In genomic region chr1:22408180-22408579, GRCh38 we compare ENCODE assay signal across 17 cellular contexts. TPM values are rescaled to one million over a fixed set of nuclear protein-coding genes. Genes with fewer than 3 reads are reported as not detected.
DNase-seq lines count a peak whose midpoint lies in the region; ATAC-seq, FAIRE-seq and TF ChIP-seq lines count a peak whose summit lies in the region.
"Had no signal": no experiment of that assay in that cellular context is flagged by ENCODE, and none has a peak within 500 bp of the region (broad histone marks: within the 10 kb centered on the region; RNA-seq: fewer than 3 reads in every experiment).

No MANE protein-coding gene starts in this region.

- peaks cover 43% of the 10 kb centered on the region for H3K27me3 ChIP-seq in IMR-90 (ENCODE audit: control insufficient read depth, insufficient read depth, low read length)
- H3K27me3 ChIP-seq in astrocyte (ENCODE audit: insufficient read depth, low read length): peaks cover 12% of the 10 kb centered on the region

- no peak overlapping the region for H4K8ac ChIP-seq in IMR-90 (ENCODE audit: low read depth in 2 of 2, low read length in 2 of 2)

- no peak overlapping the region for H2BK120ac ChIP-seq in IMR-90 (ENCODE audit: low read depth, low read length)

- no peak overlapping the region for H3K14ac ChIP-seq in IMR-90 (replicated peaks; ENCODE audit: low read depth, low read length)

- no peaks in the 10 kb centered on the region for H3K79me1 ChIP-seq in IMR-90 (ENCODE audit: low read depth in 1 of 2, low read length in 2 of 2)

- dilution Hi-C loops in IMR-90 (cut with HindIII; ENCODE audit: low sequenced_read_pairs, unreplicated experiment): no loop called here

- H2BK15ac ChIP-seq in IMR-90 (ENCODE audit: low read depth, low read length): no peak overlapping the region

- no peak overlapping the region for H2BK20ac ChIP-seq in IMR-90 (ENCODE audit: low read depth, low read length)

- H4K5ac ChIP-seq in IMR-90 (ENCODE audit: low read depth, low read length): no peak overlapping the region

- H3K36me3 Mint-ChIP-seq in astrocyte (ENCODE audit: low read depth, unreplicated experiment): no peaks in the 10 kb centered on the region
- no peaks in the 10 kb centered on the region for H3K36me3 Mint-ChIP-seq in nephron progenitor cell (ENCODE audit: low read depth)
- H3K36me3 Mint-ChIP-seq in activated T-helper 17 cell treated with anti-CD3 and anti-CD28 coated beads, Interleukin-2, amount 50 U/mL, for 72 hours (ENCODE audit: low read depth): no peaks in the 10 kb centered on the region

- no peak overlapping the region for H3K56ac ChIP-seq in IMR-90 (ENCODE audit: extremely low read depth, insufficient read depth, low read length)

- in situ Hi-C loops in IMR-90 (cut with MboI; ENCODE audit: low sequenced_read_pairs): no loop called here

- ATAC-seq in IMR-90 (ENCODE audit: low read depth): 0 out of 2 replicates have a peak, but pooled peaks have one; percentile 12
- no peak for ATAC-seq in GM18511 (IDR thresholded peaks at IDR 0.05; ENCODE audit: unreplicated experiment)
- no peak for ATAC-seq in activated T-helper 17 cell treated with anti-CD3 and anti-CD28 coated beads, Interleukin-2, amount 50 U/mL, for 72 hours (replicated peaks)
- ATAC-seq: HCT116, K562 had no signal

- intact Hi-C loops in IMR-90 (cut with micrococcal nuclease): no loop called here

- H3K4me1 Mint-ChIP-seq in astrocyte (ENCODE audit: low read depth, unreplicated experiment) (peaks cover 28% of the 10 kb centered on the region), nephron progenitor cell (peaks cover 38% of the 10 kb centered on the region)
- H3K4me1 Mint-ChIP-seq in activated T-helper 17 cell treated with anti-CD3 and anti-CD28 coated beads, Interleukin-2, amount 50 U/mL, for 72 hours: no peaks in the 10 kb centered on the region

- no peak overlapping the region for H2AFZ ChIP-seq in IMR-90 (replicated peaks; ENCODE audit: low read length, poor library complexity)
- no peak overlapping the region for H2AFZ ChIP-seq in astrocyte (ENCODE audit: low read depth, low read length)

- CTCF ChIA-PET in IMR-90 (lab: Yijun Ruan, JAX): no interaction called here

- no peak overlapping the region for H2AK5ac ChIP-seq in IMR-90 (ENCODE audit: low read depth, low read length)

- H3K27ac Mint-ChIP-seq in astrocyte (ENCODE audit: unreplicated experiment) (no peak overlapping the region), nephron progenitor cell (peak overlapping the region; percentile 33)
- H3K27ac Mint-ChIP-seq in activated T-helper 17 cell treated with anti-CD3 and anti-CD28 coated beads, Interleukin-2, amount 50 U/mL, for 72 hours: no peak overlapping the region

- H3K4me3 Mint-ChIP-seq in astrocyte (ENCODE audit: unreplicated experiment): peak overlapping the region; percentile 37
- peak overlapping the region; percentile 5 for H3K4me3 Mint-ChIP-seq in nephron progenitor cell
- no peak overlapping the region for H3K4me3 Mint-ChIP-seq in activated T-helper 17 cell treated with anti-CD3 and anti-CD28 coated beads, Interleukin-2, amount 50 U/mL, for 72 hours

- H3K23ac ChIP-seq in IMR-90 (ENCODE audit: low read depth, low read length): no peak overlapping the region

- no peak for TF ChIP-seq POLR2A in IMR-90 (IDR thresholded peaks at IDR 0.05; ENCODE audit: low read depth, low read length)

- no peak overlapping the region for H2BK5ac ChIP-seq in IMR-90 (ENCODE audit: low read depth, low read length, poor library complexity, severe bottlenecking)

- H3K4me1 ChIP-seq in IMR-90 (ENCODE audit: control insufficient read depth, insufficient read depth, low read length) (peaks cover 6% of the 10 kb centered on the region; the same call in 1 of the 2 replicates), astrocyte (ENCODE audit: insufficient read depth, low read length) (no peaks in the 10 kb centered on the region)

- H3K9ac ChIP-seq in IMR-90 (ENCODE audit: low read depth, low read length) (no peak overlapping the region), astrocyte (ENCODE audit: low read length) (no peak overlapping the region)

- no peak overlapping the region for H3K4me2 ChIP-seq in IMR-90 (ENCODE audit: low read depth, low read length)
- H3K4me2 ChIP-seq in astrocyte (ENCODE audit: low read length): no peak overlapping the region

- H3K9me3 ChIP-seq in IMR-90 (ENCODE audit: control insufficient read depth, insufficient read depth, low read length) (peaks cover 3% of the 10 kb centered on the region; the same call in 1 of the 2 replicates), astrocyte (ENCODE audit: insufficient read depth, low read depth, low read length) (no peaks in the 10 kb centered on the region)

- no peak overlapping the region for H3K4ac ChIP-seq in IMR-90 (ENCODE audit: low read depth, low read length)

- H3K9me1 ChIP-seq in IMR-90 (ENCODE audit: insufficient read depth, low read length): 0 out of 2 replicates have a peak, but pooled peaks cover 2% of the 10 kb centered on the region

- no peaks in the 10 kb centered on the region for H3K79me2 ChIP-seq in astrocyte (ENCODE audit: insufficient read depth, low read length)

- H3K4me3 ChIP-seq in IMR-90 (ENCODE audit: insufficient read depth, low read depth, low read length) (no peak overlapping the region), astrocyte (ENCODE audit: insufficient read depth, low read depth, low read length) (no peak overlapping the region)
- H3K4me3 ChIP-seq: K562 had no signal

- no peak overlapping the region for H2AK9ac ChIP-seq in IMR-90 (replicated peaks; ENCODE audit: low read depth, low read length, poor library complexity)

- H4K20me1 ChIP-seq in IMR-90 (ENCODE audit: insufficient read depth, low read length) (no peaks in the 10 kb centered on the region; the same call in 1 of the 2 replicates), astrocyte (ENCODE audit: insufficient read depth, low read length) (no peaks in the 10 kb centered on the region)

- H3K36me3 ChIP-seq in IMR-90 (ENCODE audit: control insufficient read depth, insufficient read depth, low read length) (no peaks in the 10 kb centered on the region), astrocyte (ENCODE audit: insufficient read depth, low read length) (no peaks in the 10 kb centered on the region)

- H3K27me3 Mint-ChIP-seq in astrocyte (ENCODE audit: low read depth, unreplicated experiment) (peaks cover 10% of the 10 kb centered on the region), nephron progenitor cell (ENCODE audit: low read depth, poor library complexity) (peaks cover 64% of the 10 kb centered on the region)
- peaks cover 24% of the 10 kb centered on the region for H3K27me3 Mint-ChIP-seq in activated T-helper 17 cell treated with anti-CD3 and anti-CD28 coated beads, Interleukin-2, amount 50 U/mL, for 72 hours

- TF ChIP-seq CTCF in IMR-90 (conservative IDR thresholded peaks at IDR 0.05; ENCODE audit: low read depth, low read length) (no peak), astrocyte (IDR thresholded peaks at IDR 0.05; ENCODE audit: insufficient read depth, low read depth, low read length) (no peak), nephron progenitor cell (IDR thresholded peaks at IDR 0.05) (no peak)

- FAIRE-seq in astrocyte (lab: Jason Lieb, UNC): no peak
- FAIRE-seq: G401.6, K562 had no signal

- H3K18ac ChIP-seq in IMR-90 (ENCODE audit: low read depth, low read length): no peak overlapping the region

- H4K91ac ChIP-seq in IMR-90 (ENCODE audit: insufficient read depth, low read depth, low read length): no peak overlapping the region

- DNase-seq in IMR-90: no peak
- no peak for DNase-seq in astrocyte (ENCODE audit: low read depth)
- DNase-seq in nephron progenitor cell: no peak
- no peak for DNase-seq in DMS153 treated with DMSO at 0.1 percent for 48 hours (lab: John Stamatoyannopoulos, UW; ENCODE audit: unreplicated experiment)
- DNase-seq in stimulated activated CD4-positive, alpha-beta T cell treated with anti-CD3 and anti-CD28 coated beads, Interleukin-4, amount 100 ng/mL, for 4 hours: no peak
- DNase-seq: ACHN, NCI-H1105, NCI-H2081, NCI-H748 treated with DMSO at 0.1 percent for 48 hours, RPMI8226, SIG-M5 had no signal

- no peak for TF ChIP-seq RAD21 in IMR-90 (IDR thresholded peaks at IDR 0.05; ENCODE audit: low read length)

- POLR2A ChIA-PET in IMR-90 (lab: Charles Lee; ENCODE audit: unreplicated experiment): no interaction called here

- H3K27ac ChIP-seq in IMR-90 (ENCODE audit: insufficient read depth, low read length) (no peak overlapping the region), astrocyte (ENCODE audit: low read depth, low read length) (no peak overlapping the region)
- H3K27ac ChIP-seq: C4-2B had no signal

- BruUV-seq in IMR-90 (replicated peaks; lab: Mats Ljungman, UMichigan): no TSS peak

- WGBS in IMR-90 (ENCODE audit: extremely low coverage in 2 of 2, insufficient read length in 1 of 2), 2 experiments: no CpG with 5 or more reads among the region's 4 CpGs

- H3K9me3 Mint-ChIP-seq in astrocyte (ENCODE audit: unreplicated experiment): no peaks in the 10 kb centered on the region
- H3K9me3 Mint-ChIP-seq in nephron progenitor cell: peaks cover 4% of the 10 kb centered on the region
- H3K9me3 Mint-ChIP-seq in activated T-helper 17 cell treated with anti-CD3 and anti-CD28 coated beads, Interleukin-2, amount 50 U/mL, for 72 hours: no peaks in the 10 kb centered on the region

TF ChIP-seq in IMR-90, 13 proteins besides CTCF, POLR2A, EP300 and RAD21 (continues in another document):
- no peak for TF ChIP-seq SMC3 (IDR thresholded peaks at IDR 0.05; ENCODE audit: low read depth, low read length)
- no peak for TF ChIP-seq USF2 (IDR thresholded peaks at IDR 0.05; ENCODE audit: low read depth, low read length)
- no peak for TF ChIP-seq CHD1 (IDR thresholded peaks at IDR 0.05; ENCODE audit: low read depth, low read length)
- no peak for TF ChIP-seq MAFK (IDR thresholded peaks at IDR 0.05; ENCODE audit: low read depth, low read length)
- TF ChIP-seq CEBPB (IDR thresholded peaks at IDR 0.05; ENCODE audit: low read depth, low read length): no peak
- TF ChIP-seq MAZ (IDR thresholded peaks at IDR 0.05; ENCODE audit: borderline replicate concordance, low read depth, low read length): no peak
- TF ChIP-seq FOS (IDR thresholded peaks at IDR 0.05; ENCODE audit: low read depth, low read length): no peak
- TF ChIP-seq RCOR1 (IDR thresholded peaks at IDR 0.05; ENCODE audit: insufficient replicate concordance, low read length): no peak
- TF ChIP-seq RFX5 (IDR thresholded peaks at IDR 0.05; ENCODE audit: low read depth, low read length): no peak

RNA-seq across cellular contexts. Expression of gene ZBTB40, which starts 43.5 kb away (rescaled TPM):
- total RNA-seq in IMR-90 (2012; rRNA removed): 8.9 and 9.7 TPM in 2 replicates
- 5.2 and 6.0 TPM in 2 replicates for polyA plus RNA-seq in IMR-90 (2012; rRNA removed)
- 1.7 TPM in 2 replicates for polyA plus RNA-seq in IMR-90 (2012; cell fraction: cytosol; rRNA removed)
- polyA plus RNA-seq in IMR-90 (2012; cell fraction: nucleus; rRNA removed; ENCODE audit: low replicate concordance): 24.5 and 27.8 TPM in 2 replicates
- total RNA-seq in astrocyte: 13.4 and 15.3 TPM in 2 replicates
- 10 to 100 TPM; 20.4 to 21.4 TPM for total RNA-seq in activated T-helper 17 cell treated with anti-CD3 and anti-CD28 coated beads, Interleukin-2, amount 50 U/mL, for 72 hours
